Comparison of ENCODE assay signal across 14 cellular contexts in the genomic region with DNA sequence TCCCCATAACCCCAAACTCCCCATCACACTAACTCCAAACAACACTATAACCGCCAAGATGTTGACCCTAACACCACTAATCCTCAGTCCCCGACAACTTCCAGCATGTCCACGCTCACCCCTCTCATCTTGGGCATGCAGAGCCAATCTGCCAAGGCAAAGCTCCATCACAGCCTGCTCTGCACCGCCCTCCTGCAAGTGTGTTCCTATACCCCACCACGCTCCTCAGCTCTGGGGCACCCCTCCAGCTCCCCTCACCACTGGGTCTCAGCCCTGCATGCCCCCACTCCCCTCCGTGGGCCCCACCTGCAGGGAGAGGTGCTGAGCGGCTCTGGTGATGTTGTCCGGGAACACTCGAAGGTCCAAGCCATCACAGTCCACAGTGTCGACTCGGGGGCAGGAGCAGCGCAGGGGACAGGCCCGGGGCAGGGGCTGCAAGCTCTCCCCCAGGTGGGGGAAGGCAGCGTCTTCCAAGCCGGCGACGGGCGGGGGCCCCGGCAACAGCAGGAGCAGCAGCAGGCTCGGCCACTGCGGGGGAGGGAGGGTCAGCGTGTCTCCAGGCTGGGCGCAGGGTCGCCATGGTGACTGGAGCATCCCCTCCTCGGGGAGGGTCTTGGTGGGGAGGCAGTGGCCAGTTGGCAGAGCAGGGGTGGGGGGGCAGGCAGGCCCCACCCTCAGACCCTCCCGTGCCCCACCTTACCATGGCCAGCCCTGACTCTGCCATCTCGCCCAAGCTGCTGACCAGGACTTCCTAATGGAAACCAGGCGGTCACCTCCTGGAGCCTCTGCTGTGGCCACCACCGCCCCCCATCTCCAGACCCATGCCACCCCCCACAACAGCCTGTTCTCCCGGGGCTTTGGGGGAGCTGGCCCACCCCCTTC. TPM values are rescaled to one million over a fixed set of nuclear protein-coding genes. Genes with fewer than 3 reads are reported as not detected.
DNase-seq lines count a peak whose midpoint lies in the region; ATAC-seq and TF ChIP-seq lines count a peak whose summit lies in the region.
"Had no signal": no experiment of that assay in that cellular context is flagged by ENCODE, and none has a peak within 500 bp of the region (broad histone marks: within the 10 kb centered on the region; RNA-seq: fewer than 3 reads in every experiment).

No MANE protein-coding gene starts in this region.

- TF ChIP-seq CTCF in left lung (IDR thresholded peaks at IDR 0.05) (no peak), upper lobe of right lung (IDR thresholded peaks at IDR 0.05) (no peak)

- DNase-seq in NCI-H82 (lab: John Stamatoyannopoulos, UW), result peak; percentile 39
- no peak for DNase-seq in NCI-H82 treated with DMSO at 0.1 percent for 48 hours (lab: John Stamatoyannopoulos, UW; ENCODE audit: unreplicated experiment)
- peak; percentile 62 for DNase-seq in astrocyte of the hippocampus (ENCODE audit: low read depth, low spot score)
- DNase-seq in left lung, result no peak
- no peak for DNase-seq in upper lobe of right lung
- DNase-seq in NCI-H2029 treated with DMSO at 0.1 percent for 48 hours (lab: John Stamatoyannopoulos, UW), result no peak
- no peak for DNase-seq in activated CD4-positive, alpha-beta T cell treated with anti-CD3 and anti-CD28 coated beads, Interleukin-2, amount 50 U/mL, for 1 hour
- DNase-seq: activated T-cell treated with anti-CD3 and anti-CD28 coated beads, Interleukin-2, amount 50 U/mL, for 4 hours; NCI-H146; spleen had no signal

- H3K27ac ChIP-seq in left lung, result no peak overlapping the region
- no peak overlapping the region for H3K27ac ChIP-seq in upper lobe of right lung
- H3K27ac ChIP-seq: HL-60, spleen had no signal

- H3K9me3 ChIP-seq in left lung, result no peaks in the 10 kb centered on the region
- no peaks in the 10 kb centered on the region for H3K9me3 ChIP-seq in upper lobe of right lung
- H3K9me3 ChIP-seq: HAP-1 had no signal

- H3K4me1 ChIP-seq in left lung (peaks cover 0 to 6% of the 10 kb centered on the region in 2 donors), upper lobe of right lung (no peaks in the 10 kb centered on the region)
- H3K4me1 ChIP-seq: HAP-1 had no signal

- intact Hi-C loops in left lung (cut with DNase I) (no loop called here), upper lobe of right lung (cut with DNase I) (no loop called here)

- peak overlapping the region in 1 of 2 donors; percentile 29 for H3K4me3 ChIP-seq in left lung
- peak overlapping the region; percentile 39 for H3K4me3 ChIP-seq in upper lobe of right lung
- H3K4me3 ChIP-seq: HAP-1 had no signal

- H3K27me3 ChIP-seq in left lung (peaks cover 0 to 35% of the 10 kb centered on the region in 2 donors), upper lobe of right lung (no peaks in the 10 kb centered on the region)

- H3K36me3 ChIP-seq in left lung (no peaks in the 10 kb centered on the region), upper lobe of right lung (no peaks in the 10 kb centered on the region)
- H3K36me3 ChIP-seq: HAP-1, spleen had no signal

- ATAC-seq in left lung, result peak; percentile 15
- ATAC-seq in upper lobe of right lung, result peak; percentile 10
- no peak for ATAC-seq in esophagus mucosa
- ATAC-seq: activated T-cell treated with anti-CD3 and anti-CD28 coated beads, Interleukin-2, amount 50 U/mL, for 4 hours had no signal

RNA-seq across cellular contexts. Expression of gene PODNL1, which starts 0.5 kb away (rescaled TPM):
- 10 to 100 TPM in 1 of 2 donors, 1 to 10 TPM in 1; 1.3 to 17.9 TPM for total RNA-seq in left lung
- 2.8 TPM for total RNA-seq in upper lobe of right lung
- total RNA-seq in esophagus mucosa, result 8.5 TPM
- total RNA-seq: G401 had no signal

RNA-seq across cellular contexts. Expression of gene DCAF15, which starts 14.6 kb away (rescaled TPM):
- total RNA-seq in left lung (10 to 100 TPM; 20.2 to 32.5 TPM), upper lobe of right lung (35.1 TPM), esophagus mucosa (18.2 TPM)

RNA-seq across cellular contexts. Expression of gene CC2D1A, which starts 31.7 kb away (rescaled TPM):
- total RNA-seq in left lung (10 to 100 TPM; 30.8 to 33.7 TPM), upper lobe of right lung (28.9 TPM), esophagus mucosa (29.7 TPM)

RNA-seq across cellular contexts. Expression of gene BRME1, which starts 31.8 kb away (rescaled TPM):
- total RNA-seq in left lung (1 to 10 TPM; 3.7 to 4.2 TPM), upper lobe of right lung (2.0 TPM), esophagus mucosa (5.7 TPM)

Comparison
In these comparisons a context has a peak if more than half of its experiments do, and no peak if none do; other contexts are left out.
1. DNase-seq: peak in NCI-H82 (single experiment) and astrocyte of the hippocampus (single experiment); none in NCI-H82 treated with DMSO at 0.1 percent for 48 hours (single experiment), left lung (0 of 2), upper lobe of right lung (single experiment), NCI-H2029 treated with DMSO at 0.1 percent for 48 hours (single experiment) and activated CD4-positive, alpha-beta T cell treated with anti-CD3 and anti-CD28 coated beads, Interleukin-2, amount 50 U/mL, for 1 hour (single experiment).